In genomic region chr3:40972350-40972749, GRCh38 we compare ENCODE assay signal across 10 cellular contexts.
DNase-seq lines count a peak whose midpoint lies in the region; FAIRE-seq and TF ChIP-seq lines count a peak whose summit lies in the region.
"Had no signal": no experiment of that assay in that cellular context is flagged by ENCODE, and none has a peak within 500 bp of the region (broad histone marks: within the 10 kb centered on the region; RNA-seq: fewer than 3 reads in every experiment).

No MANE protein-coding gene starts in this region.

- FAIRE-seq in bronchial epithelial cell (lab: Jason Lieb, UNC): no peak

- H4K12ac ChIP-seq in trophoblast cell (ENCODE audit: low read depth, low read length): no peak overlapping the region

- peak overlapping the region; percentile 74; the same call in 1 of the 2 replicates for H3K4me2 ChIP-seq in BLaER1
- peak overlapping the region; percentile 52 for H3K4me2 ChIP-seq in KMS-11
- no peak overlapping the region for H3K4me2 ChIP-seq in trophoblast cell (ENCODE audit: low read length)

- no peak overlapping the region for H3K14ac ChIP-seq in trophoblast cell (ENCODE audit: low read length)

- H3K4me1 ChIP-seq in BLaER1: peaks cover 36% of the 10 kb centered on the region
- peaks cover 63% of the 10 kb centered on the region for H3K4me1 ChIP-seq in KMS-11 (ENCODE audit: low read depth, poor library complexity, severe bottlenecking)
- peaks cover 13 to 25% of the 10 kb centered on the region in 2 experiments for H3K4me1 ChIP-seq in trophoblast cell (ENCODE audit: control insufficient read depth in 1 of 2, insufficient read depth in 2 of 2, low read length in 2 of 2)

- H2AK5ac ChIP-seq in trophoblast cell (ENCODE audit: low read length): no peak overlapping the region

- H3K27ac ChIP-seq in BLaER1 (no peak overlapping the region), KMS-11 (peak overlapping the region; percentile 97), trophoblast cell (ENCODE audit: low read depth, low read length) (peak overlapping the region; percentile 35)

- no peak overlapping the region for H2BK120ac ChIP-seq in trophoblast cell (ENCODE audit: insufficient read depth, low read length, poor library complexity)

- H3K36me3 ChIP-seq in BLaER1 (no peaks in the 10 kb centered on the region), KMS-11 (ENCODE audit: insufficient read depth) (no peaks in the 10 kb centered on the region), bronchial epithelial cell (ENCODE audit: control insufficient read depth, insufficient read depth, low read length) (no peaks in the 10 kb centered on the region), trophoblast cell (ENCODE audit: control insufficient read depth in 1 of 2, insufficient read depth in 2 of 2, low read length in 2 of 2) (no peaks in the 10 kb centered on the region)
- H3K36me3 ChIP-seq: ovary had no signal

- TF ChIP-seq CTCF in KMS-11 (conservative IDR thresholded peaks at IDR 0.05; ENCODE audit: low read depth, low read length) (no peak), bronchial epithelial cell (IDR thresholded peaks at IDR 0.05; ENCODE audit: insufficient read depth, low read length, severe bottlenecking) (no peak)

- DNase-seq in bronchial epithelial cell (ENCODE audit: low read depth) (peak; percentile 66), trophoblast cell (no peak), DMS79 (lab: John Stamatoyannopoulos, UW) (no peak), epidermal melanocyte (ENCODE audit: insufficient read length, low spot score) (no peak), head of caudate nucleus (no peak)
- no peak for DNase-seq in stimulated activated CD4-positive, alpha-beta T cell treated with anti-CD3 and anti-CD28 coated beads, Interleukin-12 subunit alpha, Interleukin-12 subunit beta, amount 100 ng/mL, for 4 hours
- DNase-seq: CD4-positive, alpha-beta memory T cell had no signal

- H4K20me1 ChIP-seq in BLaER1: no peaks in the 10 kb centered on the region
- no peaks in the 10 kb centered on the region for H4K20me1 ChIP-seq in KMS-11 (ENCODE audit: insufficient read depth)

- no CpG with 5 or more reads among the region's 4 CpGs for WGBS in trophoblast cell (ENCODE audit: extremely low coverage, insufficient coverage, insufficient read length)

- H3K18ac ChIP-seq in trophoblast cell (ENCODE audit: low read length): no peak overlapping the region

- H4K8ac ChIP-seq in trophoblast cell (ENCODE audit: low read depth, low read length): no peak overlapping the region

- H4K91ac ChIP-seq in trophoblast cell (ENCODE audit: low read depth, low read length): no peak overlapping the region

- intact Hi-C loops in head of caudate nucleus (cut with DNase I): no loop called here

- no peak overlapping the region for H3K9ac ChIP-seq in BLaER1
- H3K9ac ChIP-seq in KMS-11: peak overlapping the region; percentile 67
- no peak overlapping the region for H3K9ac ChIP-seq in trophoblast cell (ENCODE audit: low read length)

- H3K9me3 ChIP-seq in BLaER1: no peaks in the 10 kb centered on the region
- no peaks in the 10 kb centered on the region for H3K9me3 ChIP-seq in trophoblast cell (ENCODE audit: insufficient read depth, low read depth, low read length)
- H3K9me3 ChIP-seq: ovary had no signal

- H3K4ac ChIP-seq in trophoblast cell (ENCODE audit: low read depth, low read length): no peak overlapping the region

- peaks cover 17% of the 10 kb centered on the region for H3K79me1 ChIP-seq in trophoblast cell (ENCODE audit: low read length)

- H3K27me3 ChIP-seq in BLaER1 (no peaks in the 10 kb centered on the region), KMS-11 (ENCODE audit: insufficient read depth, low read depth) (no peaks in the 10 kb centered on the region), bronchial epithelial cell (ENCODE audit: control insufficient read depth, insufficient read depth, low read length) (no peaks in the 10 kb centered on the region), trophoblast cell (ENCODE audit: insufficient read depth, low read length) (no peaks in the 10 kb centered on the region)
- H3K27me3 ChIP-seq: ovary had no signal

- no peak overlapping the region for H3K23ac ChIP-seq in trophoblast cell (ENCODE audit: low read length)

- H3K4me3 ChIP-seq in BLaER1 (no peak overlapping the region), KMS-11 (IDR thresholded peaks at IDR 0.05; ENCODE audit: insufficient read depth, low read depth, low read length) (no peak overlapping the region), bronchial epithelial cell (ENCODE audit: low read depth, low read length) (no peak overlapping the region), trophoblast cell (ENCODE audit: low read depth, low read length) (no peak overlapping the region)
- H3K4me3 ChIP-seq: ovary had no signal

- H2AFZ ChIP-seq in KMS-11 (ENCODE audit: low read depth) (peak overlapping the region; percentile 56; the same call in 1 of the 2 replicates), trophoblast cell (ENCODE audit: insufficient read depth, low read length, poor library complexity) (no peak overlapping the region)

- H2BK5ac ChIP-seq in trophoblast cell (ENCODE audit: low read depth, low read length, poor library complexity): peak overlapping the region; percentile 32

- H2BK12ac ChIP-seq in trophoblast cell (ENCODE audit: low read length): peak overlapping the region; percentile 94

- no peaks in the 10 kb centered on the region for H3K79me2 ChIP-seq in KMS-11 (ENCODE audit: insufficient read depth, low read depth)
- H3K79me2 ChIP-seq in trophoblast cell (ENCODE audit: control insufficient read depth, insufficient read depth, low read length, poor library complexity): no peaks in the 10 kb centered on the region
